Comparison of ENCODE assay signal across 1 cellular context in the genomic region with DNA sequence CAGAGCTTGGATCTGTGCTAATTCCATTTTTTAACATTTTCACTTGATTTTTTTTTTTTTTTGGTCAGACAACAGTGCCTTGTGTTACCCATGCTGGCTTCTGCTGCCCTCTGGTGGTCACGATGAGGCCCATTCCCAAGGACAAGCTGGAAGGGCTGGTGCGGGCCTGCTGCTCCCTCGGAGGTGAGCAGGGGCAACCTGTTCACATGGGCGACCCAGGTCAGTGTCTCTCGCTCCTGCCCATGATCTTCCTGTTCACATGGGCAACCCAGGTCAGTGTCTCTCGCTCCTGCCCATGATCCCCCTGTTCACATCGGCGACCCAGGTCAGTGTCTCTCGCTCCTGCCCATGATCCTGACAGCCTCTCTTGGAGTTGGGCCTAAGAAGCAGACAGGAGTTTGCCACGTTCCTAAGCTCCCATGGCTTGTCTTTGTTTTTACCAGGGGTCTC.
TF ChIP-seq lines count a peak whose summit lies in the region.

No MANE protein-coding gene starts in this region.

TF ChIP-seq in SK-N-SH, 30 proteins besides CTCF, POLR2A, EP300 and RAD21 (continued from another document):
- TF ChIP-seq PBX3 (IDR thresholded peaks at IDR 0.05): no peak
- TF ChIP-seq FOXJ3 (CRISPR knock-in tag; IDR thresholded peaks at IDR 0.05): no peak
- TF ChIP-seq, protein P1, sequence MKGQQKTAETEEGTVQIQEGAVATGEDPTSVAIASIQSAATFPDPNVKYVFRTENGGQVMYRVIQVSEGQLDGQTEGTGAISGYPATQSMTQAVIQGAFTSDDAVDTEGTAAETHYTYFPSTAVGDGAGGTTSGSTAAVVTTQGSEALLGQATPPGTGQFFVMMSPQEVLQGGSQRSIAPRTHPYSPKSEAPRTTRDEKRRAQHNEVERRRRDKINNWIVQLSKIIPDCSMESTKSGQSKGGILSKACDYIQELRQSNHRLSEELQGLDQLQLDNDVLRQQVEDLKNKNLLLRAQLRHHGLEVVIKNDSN (IDR thresholded peaks at IDR 0.05; ENCODE audit: borderline replicate concordance, low read depth): no peak
- no peak for TF ChIP-seq GATA2 (CRISPR knock-in tag; IDR thresholded peaks at IDR 0.05)
- TF ChIP-seq ELF1 (IDR thresholded peaks at IDR 0.05): no peak
- no peak for TF ChIP-seq RFX5 (IDR thresholded peaks at IDR 0.05; ENCODE audit: low read length)
- TF ChIP-seq FOXM1 (IDR thresholded peaks at IDR 0.05; ENCODE audit: low read depth): no peak
- peak; percentile 95 for TF ChIP-seq SMC3 (IDR thresholded peaks at IDR 0.05; ENCODE audit: low read depth, low read length)
- TF ChIP-seq RCOR1 (IDR thresholded peaks at IDR 0.05; ENCODE audit: low read length): peak; percentile 27; the same call in 1 of the 2 replicates
- TF ChIP-seq FOSL2 (IDR thresholded peaks at IDR 0.05; ENCODE audit: borderline replicate concordance, low read depth): no peak
- TF ChIP-seq YY1 (IDR thresholded peaks at IDR 0.05; ENCODE audit: low read depth): no peak
- TF ChIP-seq IRF3 (IDR thresholded peaks at IDR 0.05; ENCODE audit: low read depth, low read length): no peak
- no peak for TF ChIP-seq GABPA (IDR thresholded peaks at IDR 0.05; ENCODE audit: low read depth)
- TF ChIP-seq NFIC (IDR thresholded peaks at IDR 0.05; ENCODE audit: borderline replicate concordance): no peak
- no peak for TF ChIP-seq NRF1 (IDR thresholded peaks at IDR 0.05; ENCODE audit: low read depth, low read length)
- no peak for TF ChIP-seq USF2 (IDR thresholded peaks at IDR 0.05; ENCODE audit: borderline replicate concordance, low read depth, low read length)
